8 cellular contexts compared by ENCODE assay signal in the genomic region with DNA sequence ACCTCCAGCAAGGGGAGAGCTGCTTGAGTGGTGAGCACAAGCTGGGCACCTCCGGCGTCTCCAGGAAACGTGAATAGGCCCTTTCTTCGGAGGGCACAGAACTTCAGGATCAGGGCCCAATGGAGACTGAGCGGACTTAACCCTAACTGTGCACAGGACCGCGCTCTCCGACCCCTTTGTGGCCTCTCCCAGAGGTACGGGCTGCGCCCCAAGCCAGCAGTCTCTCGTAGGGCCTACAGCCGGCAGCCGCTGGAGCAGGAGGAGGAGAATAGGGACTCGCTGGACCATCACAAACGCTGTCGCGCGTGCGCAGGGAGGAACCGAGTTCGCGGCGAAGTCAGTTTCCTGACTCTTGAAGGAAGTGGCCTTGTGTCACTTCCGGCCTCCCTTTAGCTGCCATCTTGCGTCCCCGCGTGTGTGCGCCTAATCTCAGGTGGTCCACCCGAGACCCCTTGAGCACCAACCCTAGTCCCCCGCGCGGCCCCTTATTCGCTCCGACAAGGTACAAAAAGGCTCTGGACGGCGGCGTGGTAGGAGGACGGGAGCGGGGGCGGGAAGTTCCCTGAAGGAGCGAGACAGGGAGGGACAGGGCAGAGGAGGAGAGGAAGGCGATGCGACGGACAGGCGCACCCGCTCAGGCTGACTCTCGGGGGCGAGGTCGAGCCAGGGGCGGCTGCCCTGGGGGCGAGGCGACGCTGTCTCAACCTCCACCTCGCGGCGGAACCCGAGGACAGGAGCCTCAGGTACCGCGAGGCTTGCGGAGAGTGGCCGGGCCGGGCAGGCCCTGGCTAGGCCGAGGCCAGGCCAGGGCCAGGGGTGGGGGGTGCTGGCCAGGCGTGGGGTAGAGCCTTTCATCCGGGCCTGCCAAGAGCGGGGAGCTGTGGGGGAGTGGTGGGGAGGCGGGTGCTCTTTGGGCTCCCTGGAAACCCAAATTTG. TPM values are rescaled to one million over a fixed set of nuclear protein-coding genes. Genes with fewer than 3 reads are reported as not detected.
DNase-seq lines count a peak whose midpoint lies in the region; ATAC-seq, FAIRE-seq and TF ChIP-seq lines count a peak whose summit lies in the region.

A gene (plus strand): TSS at position 386 of the 936 bp plus-strand sequence. CDS start 226 bp downstream, at position 612.

- H3K27ac ChIP-seq in spleen, result peak within 1 kb of the TSS; percentile 89 to 94 (median 93)

- ATAC-seq in GM18873 (IDR thresholded peaks at IDR 0.05; ENCODE audit: low FRiP score, unreplicated experiment) (peak; percentile 96), HG03139 (IDR thresholded peaks at IDR 0.05; ENCODE audit: unreplicated experiment) (peak; percentile 94)

- H3K4me1 ChIP-seq in spleen, result peaks cover 14 to 59% (median 39%) of the 10 kb centered on the region in 6 donors

- peak; percentile 97 for DNase-seq in ACHN
- peak; percentile 95 for DNase-seq in NCI-H2227 (lab: John Stamatoyannopoulos, UW; ENCODE audit: unreplicated experiment)
- peak; percentile 92 for DNase-seq in bronchial epithelial cell (ENCODE audit: low read depth)
- peak; percentile 99 for DNase-seq in inferior parietal cortex (ENCODE audit: extremely low spot score)
- DNase-seq in spleen, result peak; percentile 99

- intact Hi-C loops in spleen (cut with DNase I; ENCODE audit: low total_unique reads), result no loop called here

- FAIRE-seq in bronchial epithelial cell (lab: Jason Lieb, UNC), result no peak

- no peaks in the 10 kb centered on the region for H3K9me3 ChIP-seq in spleen

- in situ Hi-C loops in ACHN (cut with HindIII; ENCODE audit: low pct_ligation_motif_present, low pct_unique_long_range_greater_than_20kb, low sequenced_read_pairs), result no loop called here

- H3K27me3 ChIP-seq in bronchial epithelial cell (ENCODE audit: control insufficient read depth, insufficient read depth, low read length), result no peaks in the 10 kb centered on the region
- no peaks in the 10 kb centered on the region for H3K27me3 ChIP-seq in spleen (replicated peaks in 1 of 7)

- no peak for TF ChIP-seq POLR2A in spleen (IDR thresholded peaks at IDR 0.05)

- 0 to 1% (median 1%) methylated on average over 17 to 67 of the region's 67 CpGs for WGBS in spleen, 5 donors

- H3K36me3 ChIP-seq in bronchial epithelial cell (ENCODE audit: control insufficient read depth, insufficient read depth, low read length), result peaks cover 8% of the 10 kb centered on the region
- peaks cover 0 to 35% (median 23%) of the 10 kb centered on the region in 6 donors for H3K36me3 ChIP-seq in spleen

- TF ChIP-seq CTCF in WI38 (IDR thresholded peaks at IDR 0.05; ENCODE audit: low read depth, low read length) (no peak), bronchial epithelial cell (IDR thresholded peaks at IDR 0.05; ENCODE audit: insufficient read depth, low read length, severe bottlenecking) (no peak), spleen (IDR thresholded peaks at IDR 0.05 in 8 of 11, conservative IDR thresholded peaks at IDR 0.05 in 3 of 11) (no peak)

- H3K4me3 ChIP-seq in WI38 (ENCODE audit: low read depth, low read length) (peak within 1 kb of the TSS; percentile 92), bronchial epithelial cell (ENCODE audit: low read depth, low read length) (peak within 1 kb of the TSS; percentile 96), spleen (peak within 1 kb of the TSS; percentile 67 to 89 (median 84))

RNA-seq across cellular contexts. Expression of the gene that starts here (rescaled TPM):
- total RNA-seq in bronchial epithelial cell (227 and 244 TPM in 2 replicates), spleen (100 to 1,000 TPM; 368 to 539 (median 463) TPM)
- 100 to 1,000 TPM; 689 to 914 (median 771) TPM for polyA plus RNA-seq in spleen

Comparison
In these comparisons a context has a peak if more than half of its experiments do, and no peak if none do; other contexts are left out.
1. Peak in every context shown above with its lines: DNase-seq, ATAC-seq, H3K4me3 ChIP-seq and H3K27ac ChIP-seq.